ENCODE assay signal across 29 cellular contexts in genomic region chr3:115571413-115571812, GRCh38. TPM values are rescaled to one million over a fixed set of nuclear protein-coding genes. Genes with fewer than 3 reads are reported as not detected.
"Had no signal": no experiment of that assay in that cellular context is flagged by ENCODE, and none has a peak within 500 bp of the region (broad histone marks: within the 10 kb centered on the region; RNA-seq: fewer than 3 reads in every experiment).

No MANE protein-coding gene starts in this region.

- H3K27ac Mint-ChIP-seq: activated CD4-positive, alpha-beta T cell treated with anti-CD3 and anti-CD28 coated beads for 36 hours; activated CD8-positive, alpha-beta memory T cell treated with anti-CD3 and anti-CD28 coated beads, Interleukin-2, amount 10 ng/mL, durations not matched to agents 7 days and 5 days; activated CD8-positive, alpha-beta T cell treated with anti-CD3 and anti-CD28 coated beads, Interleukin-2, amount 10 ng/mL, durations not matched to agents 7 days and 5 days; activated naive CD8-positive, alpha-beta T cell; activated T-cell treated with anti-CD3 and anti-CD28 coated beads, Interleukin-2, amount 50 U/mL, for 72 hours; nephron; T-helper 2 cell treated with Interferon-gamma antibody and Interleukin-4, amounts not matched to agents 5 μg/mL and 100 μg/mL, for 36 hours had no signal

- DNase-seq: activated CD4-positive, alpha-beta T cell treated with anti-CD3 and anti-CD28 coated beads for 36 hours; activated CD4-positive, CD25-positive, alpha-beta regulatory T cell; activated CD8-positive, alpha-beta memory T cell treated with anti-CD3 and anti-CD28 coated beads, Interleukin-2, amount 10 ng/mL, durations not matched to agents 7 days and 5 days; activated CD8-positive, alpha-beta T cell treated with anti-CD3 and anti-CD28 coated beads, Interleukin-2, amount 10 ng/mL, durations not matched to agents 7 days and 5 days; activated naive CD4-positive, alpha-beta T cell treated with Interleukin-2 at 50 U/mL for 16 hours; activated T-cell treated with anti-CD3 and anti-CD28 coated beads, Interleukin-2, amount 50 U/mL, for 72 hours; anterior cingulate cortex; cerebellar nuclear complex; colonic mucosa; effector CD8-positive, alpha-beta T cell; gastrocnemius medialis; glutamatergic neuron; hypothalamus; posterior cingulate gyrus; stimulated activated CD4-positive, alpha-beta T cell treated with anti-CD3 and anti-CD28 coated beads, Interleukin-12 subunit alpha, Interleukin-12 subunit beta, amount 100 ng/mL, for 4 hours; stimulated activated CD4-positive, alpha-beta T cell treated with anti-CD3 and anti-CD28 coated beads, Interleukin-4, amount 100 ng/mL, for 1 hour; stimulated activated naive CD8-positive, alpha-beta T cell treated with anti-CD3 and anti-CD28 coated beads, Interleukin-15, Interleukin-2, amounts not matched to agents 100 U/mL and 50 U/mL, for 24 hours; testis; transverse colon had no signal

- H3K36me3 ChIP-seq: colonic mucosa, gastrocnemius medialis, transverse colon had no signal

- ATAC-seq: activated CD4-positive, alpha-beta T cell treated with anti-CD3 and anti-CD28 coated beads for 36 hours; activated CD8-positive, alpha-beta memory T cell treated with anti-CD3 and anti-CD28 coated beads, Interleukin-2, amount 10 ng/mL, durations not matched to agents 7 days and 5 days; activated CD8-positive, alpha-beta T cell treated with anti-CD3 and anti-CD28 coated beads, Interleukin-2, amount 10 ng/mL, durations not matched to agents 7 days and 5 days; activated T-cell treated with anti-CD3 and anti-CD28 coated beads, Interleukin-2, amount 50 U/mL, for 72 hours; gastrocnemius medialis; left lobe of liver; sciatic nerve; stimulated activated naive CD8-positive, alpha-beta T cell treated with anti-CD3 and anti-CD28 coated beads, Interleukin-15, Interleukin-2, amounts not matched to agents 100 U/mL and 50 U/mL, for 24 hours had no signal

- H3K9me3 ChIP-seq: colonic mucosa, gastrocnemius medialis, testis, transverse colon had no signal

- H3K4me3 Mint-ChIP-seq: activated CD4-positive, alpha-beta T cell treated with anti-CD3 and anti-CD28 coated beads for 36 hours; activated CD8-positive, alpha-beta memory T cell treated with anti-CD3 and anti-CD28 coated beads, Interleukin-2, amount 10 ng/mL, durations not matched to agents 7 days and 5 days; activated CD8-positive, alpha-beta T cell treated with anti-CD3 and anti-CD28 coated beads, Interleukin-2, amount 10 ng/mL, durations not matched to agents 7 days and 5 days; activated naive CD8-positive, alpha-beta T cell; activated T-cell treated with anti-CD3 and anti-CD28 coated beads, Interleukin-2, amount 50 U/mL, for 72 hours; nephron; T-helper 2 cell treated with Interferon-gamma antibody and Interleukin-4, amounts not matched to agents 5 μg/mL and 100 μg/mL, for 36 hours had no signal

- H3K36me3 Mint-ChIP-seq: activated CD8-positive, alpha-beta memory T cell treated with anti-CD3 and anti-CD28 coated beads, Interleukin-2, amount 10 ng/mL, durations not matched to agents 7 days and 5 days; activated naive CD8-positive, alpha-beta T cell had no signal

- H3K4me1 ChIP-seq: colonic mucosa, gastrocnemius medialis, testis, transverse colon had no signal

- H3K4me1 Mint-ChIP-seq: activated CD4-positive, alpha-beta T cell treated with anti-CD3 and anti-CD28 coated beads for 36 hours; activated CD8-positive, alpha-beta memory T cell treated with anti-CD3 and anti-CD28 coated beads, Interleukin-2, amount 10 ng/mL, durations not matched to agents 7 days and 5 days; nephron had no signal

- H3K27ac ChIP-seq: colonic mucosa, epithelial cell of prostate, gastrocnemius medialis, skin epidermis, testis, transverse colon had no signal

- H3K9me3 Mint-ChIP-seq: nephron; T-helper 2 cell treated with Interferon-gamma antibody and Interleukin-4, amounts not matched to agents 5 μg/mL and 100 μg/mL, for 36 hours had no signal

- H3K27me3 ChIP-seq: colonic mucosa, gastrocnemius medialis, testis, transverse colon had no signal

- H3K4me3 ChIP-seq: colonic mucosa, gastrocnemius medialis, lung, skin epidermis, testis, transverse colon had no signal

RNA-seq across cellular contexts. Expression of gene GAP43, which starts 51.9 kb away (rescaled TPM):
- total RNA-seq: activated CD4-positive, alpha-beta T cell treated with anti-CD3 and anti-CD28 coated beads for 36 hours; activated CD8-positive, alpha-beta memory T cell treated with anti-CD3 and anti-CD28 coated beads, Interleukin-2, amount 10 ng/mL, durations not matched to agents 7 days and 5 days; activated CD8-positive, alpha-beta T cell treated with anti-CD3 and anti-CD28 coated beads, Interleukin-2, amount 10 ng/mL, durations not matched to agents 7 days and 5 days; activated T-cell treated with anti-CD3 and anti-CD28 coated beads, Interleukin-2, amount 50 U/mL, for 72 hours; bronchial epithelial cell; dermis microvascular lymphatic vessel endothelial cell; left lobe of liver had no signal
